ENCODE assay signal across 14 cellular contexts in genomic region chr6:148831064-148831463, GRCh38.
DNase-seq lines count a peak whose midpoint lies in the region; ATAC-seq and TF ChIP-seq lines count a peak whose summit lies in the region.
"Had no signal": no experiment of that assay in that cellular context is flagged by ENCODE, and none has a peak within 500 bp of the region (broad histone marks: within the 10 kb centered on the region; RNA-seq: fewer than 3 reads in every experiment).

No MANE protein-coding gene starts in this region.

- peaks cover 16% of the 10 kb centered on the region for H3K27me3 Mint-ChIP-seq in activated CD4-positive, alpha-beta T cell treated with anti-CD3 and anti-CD28 coated beads, Interleukin-2, amount 10 ng/mL, durations not matched to agents 24 days and 14 days
- H3K27me3 Mint-ChIP-seq in activated naive CD4-positive, alpha-beta T cell treated with anti-CD3 and anti-CD28 coated beads, Interleukin-2, amount 10 ng/mL, durations not matched to agents 7 days and 5 days = peaks cover 9% of the 10 kb centered on the region

- no peaks in the 10 kb centered on the region for H3K9me3 Mint-ChIP-seq in activated CD4-positive, alpha-beta T cell treated with anti-CD3 and anti-CD28 coated beads, Interleukin-2, amount 10 ng/mL, durations not matched to agents 24 days and 14 days
- H3K9me3 Mint-ChIP-seq in activated naive CD4-positive, alpha-beta T cell treated with anti-CD3 and anti-CD28 coated beads, Interleukin-2, amount 10 ng/mL, durations not matched to agents 7 days and 5 days = no peaks in the 10 kb centered on the region

- no peak overlapping the region for H3K4me3 ChIP-seq in lower leg skin (ENCODE audit: low read depth, poor library complexity, severe bottlenecking)
- H3K4me3 ChIP-seq: A549, cardiac muscle cell, upper lobe of left lung had no signal

- peak; percentile 6 to 18 for DNase-seq in activated CD4-positive, alpha-beta T cell treated with anti-CD3 and anti-CD28 coated beads for 4 hours
- DNase-seq in activated CD4-positive, alpha-beta T cell treated with anti-CD3 and anti-CD28 coated beads, Interleukin-2, amount 10 ng/mL, durations not matched to agents 24 days and 14 days = no peak
- DNase-seq in MV-4-11 (lab: John Stamatoyannopoulos, UW) (peak; percentile 78), left cardiac atrium (no peak), lower leg skin (ENCODE audit: low spot score in 2 of 2) (no peak)
- DNase-seq in activated naive CD4-positive, alpha-beta T cell treated with anti-CD3 and anti-CD28 coated beads, Interleukin-2, amount 10 ng/mL, durations not matched to agents 7 days and 5 days = peak; percentile 35
- DNase-seq in stimulated activated CD8-positive, alpha-beta memory T cell treated with anti-CD3 and anti-CD28 coated beads, Interleukin-4, amount 100 ng/mL, for 48 hours = peak; percentile 39
- DNase-seq: GOT3, heart right ventricle, NCI-H510A, upper lobe of left lung had no signal

- no peak for TF ChIP-seq CTCF in lower leg skin (IDR thresholded peaks at IDR 0.05)

- no peaks in the 10 kb centered on the region for H3K36me3 Mint-ChIP-seq in activated CD4-positive, alpha-beta T cell treated with anti-CD3 and anti-CD28 coated beads, Interleukin-2, amount 10 ng/mL, durations not matched to agents 24 days and 14 days (ENCODE audit: low read depth)
- no peaks in the 10 kb centered on the region for H3K36me3 Mint-ChIP-seq in activated naive CD4-positive, alpha-beta T cell treated with anti-CD3 and anti-CD28 coated beads, Interleukin-2, amount 10 ng/mL, durations not matched to agents 7 days and 5 days

- WGBS in lower leg skin, 2 donors = 52 to 72% methylated on average over 6 of the region's 6 CpGs

- peaks cover 7% of the 10 kb centered on the region for H3K4me1 Mint-ChIP-seq in activated CD4-positive, alpha-beta T cell treated with anti-CD3 and anti-CD28 coated beads, Interleukin-2, amount 10 ng/mL, durations not matched to agents 24 days and 14 days
- H3K4me1 Mint-ChIP-seq in activated naive CD4-positive, alpha-beta T cell treated with anti-CD3 and anti-CD28 coated beads, Interleukin-2, amount 10 ng/mL, durations not matched to agents 7 days and 5 days = peaks cover 17% of the 10 kb centered on the region

- no peak for TF ChIP-seq POLR2A in lower leg skin (IDR thresholded peaks at IDR 0.05)

- H3K4me3 Mint-ChIP-seq in activated CD4-positive, alpha-beta T cell treated with anti-CD3 and anti-CD28 coated beads, Interleukin-2, amount 10 ng/mL, durations not matched to agents 24 days and 14 days = no peak overlapping the region
- peak overlapping the region; percentile 16 for H3K4me3 Mint-ChIP-seq in activated naive CD4-positive, alpha-beta T cell treated with anti-CD3 and anti-CD28 coated beads, Interleukin-2, amount 10 ng/mL, durations not matched to agents 7 days and 5 days

- CTCF ChIA-PET in activated naive CD4-positive, alpha-beta T cell treated with anti-CD3 and anti-CD28 coated beads, Interleukin-2, amount 10 ng/mL, durations not matched to agents 7 days and 5 days (lab: Charles Lee) = no interaction called here

- intact Hi-C loops in activated CD4-positive, alpha-beta T cell treated with anti-CD3 and anti-CD28 coated beads, Interleukin-2, amount 10 ng/mL, durations not matched to agents 24 days and 14 days (cut with micrococcal nuclease) = loop anchor here (5.0 kb wide), 1 partner anchor 69 kb away; no protein-coding TSS in a partner anchor
- intact Hi-C loops in left cardiac atrium (cut with DNase I) (no loop called here), lower leg skin (cut with DNase I; ENCODE audit: low total_unique reads) (no loop called here)

- H3K27ac Mint-ChIP-seq in activated CD4-positive, alpha-beta T cell treated with anti-CD3 and anti-CD28 coated beads, Interleukin-2, amount 10 ng/mL, durations not matched to agents 24 days and 14 days = no peak overlapping the region
- H3K27ac Mint-ChIP-seq in activated naive CD4-positive, alpha-beta T cell treated with anti-CD3 and anti-CD28 coated beads, Interleukin-2, amount 10 ng/mL, durations not matched to agents 7 days and 5 days = no peak overlapping the region

- ATAC-seq in HG02970 (IDR thresholded peaks at IDR 0.05; ENCODE audit: low FRiP score, unreplicated experiment) = no peak
- ATAC-seq in left cardiac atrium = no peak
- ATAC-seq: A549, heart right ventricle had no signal

Comparison
In these comparisons a context has a peak if more than half of its experiments do, and no peak if none do; other contexts are left out.
1. DNase-seq: peak in activated CD4-positive, alpha-beta T cell treated with anti-CD3 and anti-CD28 coated beads for 4 hours (2 of 2), MV-4-11 (single experiment), activated naive CD4-positive, alpha-beta T cell treated with anti-CD3 and anti-CD28 coated beads, Interleukin-2, amount 10 ng/mL, durations not matched to agents 7 days and 5 days (single experiment) and stimulated activated CD8-positive, alpha-beta memory T cell treated with anti-CD3 and anti-CD28 coated beads, Interleukin-4, amount 100 ng/mL, for 48 hours (single experiment); none in activated CD4-positive, alpha-beta T cell treated with anti-CD3 and anti-CD28 coated beads, Interleukin-2, amount 10 ng/mL, durations not matched to agents 24 days and 14 days (single experiment), left cardiac atrium (single experiment) and lower leg skin (0 of 2).